In the genomic region with DNA sequence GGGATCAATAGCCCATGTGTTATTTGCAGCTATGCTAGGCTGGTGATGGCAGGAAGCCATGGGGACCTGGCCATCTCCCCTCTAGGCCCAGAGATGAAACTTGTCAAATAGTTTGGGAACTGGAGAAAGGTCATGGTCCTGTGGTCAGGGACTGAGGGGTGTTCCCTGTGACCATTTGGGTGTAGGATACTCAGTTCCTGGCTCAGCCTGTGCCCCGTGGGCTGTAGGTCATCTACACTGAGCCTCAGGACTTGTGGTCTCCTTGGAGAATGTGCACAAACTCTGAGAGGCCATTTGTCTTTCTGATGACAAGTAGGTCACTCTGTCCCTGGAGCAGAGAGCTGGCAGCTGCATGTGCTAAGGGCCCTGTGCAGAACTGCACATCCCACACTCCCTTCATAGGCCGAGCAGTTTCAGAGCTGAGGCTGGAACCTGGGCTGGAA, we compare ENCODE assay signal across 20 cellular contexts. TPM values are rescaled to one million over a fixed set of nuclear protein-coding genes. Genes with fewer than 3 reads are reported as not detected.
DNase-seq lines count a peak whose midpoint lies in the region; ATAC-seq and TF ChIP-seq lines count a peak whose summit lies in the region.
"Had no signal": no experiment of that assay in that cellular context is flagged by ENCODE, and none has a peak within 500 bp of the region (broad histone marks: within the 10 kb centered on the region; RNA-seq: fewer than 3 reads in every experiment).

No MANE protein-coding gene starts in this region.

- H3K27ac ChIP-seq in left ventricle myocardium inferior (replicated peaks), result no peak overlapping the region
- H3K27ac ChIP-seq in stomach, result peak overlapping the region in 4 of 5 donors; percentile 22 to 83 (median 34)
- H3K27ac ChIP-seq: BLaER1, epithelial cell of prostate, PC-9, thyroid gland had no signal

- no peaks in the 10 kb centered on the region for H3K27me3 ChIP-seq in left ventricle myocardium inferior (ENCODE audit: low read depth)
- no peaks in the 10 kb centered on the region for H3K27me3 ChIP-seq in stomach
- H3K27me3 ChIP-seq: BLaER1, thyroid gland had no signal

- peak; percentile 60 for ATAC-seq in left lobe of liver
- no peak for ATAC-seq in GM18502 (IDR thresholded peaks at IDR 0.05; ENCODE audit: poor library complexity, unreplicated experiment)
- no peak for ATAC-seq in HG02623 (IDR thresholded peaks at IDR 0.05; ENCODE audit: unreplicated experiment)

- H3K9me3 ChIP-seq in left ventricle myocardium inferior (replicated peaks) (no peaks in the 10 kb centered on the region), stomach (no peaks in the 10 kb centered on the region)
- H3K9me3 ChIP-seq: BLaER1, thyroid gland had no signal

- TF ChIP-seq POLR2A in stomach (IDR thresholded peaks at IDR 0.05), result no peak

- DNase-seq in cardiac septum (ENCODE audit: low spot score) (peak; percentile 72), left ventricle myocardium inferior (no peak), left lobe of liver (ENCODE audit: low spot score) (peak; percentile 71), stomach (no peak), T1000 (lab: John Stamatoyannopoulos, UW) (no peak)
- no peak for DNase-seq in activated CD4-positive, alpha-beta T cell treated with anti-CD3 and anti-CD28 coated beads, Interleukin-2, amount 50 U/mL, for 48 hours
- DNase-seq: activated CD4-positive, alpha-beta T cell treated with anti-CD3 and anti-CD28 coated beads, Interleukin-2, amount 10 ng/mL, durations not matched to agents 24 days and 14 days; activated naive CD8-positive, alpha-beta T cell treated with anti-CD3 and anti-CD28 coated beads, Interleukin-2, amount 10 ng/mL, durations not matched to agents 7 days and 5 days; HCEC 1CT; Karpas-422; NCI-H1930; NCI-H226; PC-9; stimulated activated CD8-positive, alpha-beta memory T cell treated with anti-CD3 and anti-CD28 coated beads, Interleukin-4, amount 100 ng/mL, for 48 hours had no signal

- no peak for TF ChIP-seq CTCF in left ventricle myocardium inferior (IDR thresholded peaks at IDR 0.05; ENCODE audit: borderline replicate concordance)
- no peak for TF ChIP-seq CTCF in stomach (IDR thresholded peaks at IDR 0.05)

- no peak for TF ChIP-seq EP300 in stomach (IDR thresholded peaks at IDR 0.05)

- intact Hi-C loops in cardiac septum (cut with DNase I), result no loop called here
- intact Hi-C loops in left ventricle myocardium inferior (cut with micrococcal nuclease), result no loop called here
- intact Hi-C loops in stomach (cut with DNase I; ENCODE audit: low total_unique reads), result no loop called here

- H3K4me1 ChIP-seq in left ventricle myocardium inferior, result peaks cover 33% of the 10 kb centered on the region
- peaks cover 3 to 62% (median 40%) of the 10 kb centered on the region in 4 donors for H3K4me1 ChIP-seq in stomach
- H3K4me1 ChIP-seq: BLaER1 had no signal

- no peaks in the 10 kb centered on the region for H3K36me3 ChIP-seq in left ventricle myocardium inferior
- H3K36me3 ChIP-seq in stomach, result no peaks in the 10 kb centered on the region
- H3K36me3 ChIP-seq: BLaER1, thyroid gland had no signal

- 52 to 82% (median 74%) methylated on average over 2 of the region's 2 CpGs for WGBS in stomach, 5 donors

- no peak overlapping the region for H3K4me3 ChIP-seq in left ventricle myocardium inferior
- no peak overlapping the region for H3K4me3 ChIP-seq in stomach
- H3K4me3 ChIP-seq: BLaER1, PC-9, thyroid gland had no signal

RNA-seq across cellular contexts. Expression of gene GASK1A, which starts 17.5 kb away (rescaled TPM):
- total RNA-seq in cardiac septum, result 0.16 TPM
- total RNA-seq in left ventricle myocardium inferior, result 1.6 TPM
- total RNA-seq in left lobe of liver, result 19.9 TPM
- 10 to 100 TPM in 3 of 5 donors, 1 to 10 TPM in 2; 7.0 to 23.6 (median 18.5) TPM for total RNA-seq in stomach
- polyA plus RNA-seq in stomach, result 1 to 10 TPM; 1.2 to 4.0 (median 2.4) TPM
- total RNA-seq: activated CD4-positive, alpha-beta T cell treated with anti-CD3 and anti-CD28 coated beads, Interleukin-2, amount 10 ng/mL, durations not matched to agents 24 days and 14 days; activated naive CD8-positive, alpha-beta T cell treated with anti-CD3 and anti-CD28 coated beads, Interleukin-2, amount 10 ng/mL, durations not matched to agents 7 days and 5 days; PC-9 had no signal
- polyA plus RNA-seq: neural cell had no signal

Comparison
In these comparisons a context has a peak if more than half of its experiments do, and no peak if none do; other contexts are left out.
1. DNase-seq: peak in cardiac septum (single experiment) and left lobe of liver (single experiment); none in left ventricle myocardium inferior (single experiment), stomach (single experiment), T1000 (single experiment) and activated CD4-positive, alpha-beta T cell treated with anti-CD3 and anti-CD28 coated beads, Interleukin-2, amount 50 U/mL, for 48 hours (0 of 2).